Comparison of ENCODE assay signal across 1 cellular context in genomic region chr17:39164675-39165143, GRCh38.
A peak's percentile ranks its signal among the peaks of the same experiment; 100 is the strongest.
TF ChIP-seq lines count a peak whose summit lies in the region.

No MANE protein-coding gene starts in this region.

TF ChIP-seq in HepG2, 621 proteins besides CTCF, POLR2A, EP300 and RAD21 (continued from another document and continues in another):
- TF ChIP-seq ZZZ3 (CRISPR knock-in tag; IDR thresholded peaks at IDR 0.05; ENCODE audit: borderline replicate concordance), result no peak
- TF ChIP-seq NR2C2 (CRISPR knock-in tag; IDR thresholded peaks at IDR 0.05; ENCODE audit: borderline replicate concordance), result no peak
- TF ChIP-seq ELF4 (CRISPR knock-in tag; IDR thresholded peaks at IDR 0.05; ENCODE audit: borderline replicate concordance), result no peak
- TF ChIP-seq AGO2 (optimal IDR thresholded peaks at IDR 0.05; ENCODE audit: low read depth, low read length), result no peak
- no peak for TF ChIP-seq NBN (conservative IDR thresholded peaks at IDR 0.05)
- TF ChIP-seq DNMT3B (CRISPR knock-in tag; conservative IDR thresholded peaks at IDR 0.05), result no peak
- TF ChIP-seq HOXA3 (CRISPR knock-in tag; IDR thresholded peaks at IDR 0.05), result peak; percentile 17; the same call in 1 of the 2 replicates
- no peak for TF ChIP-seq TARDBP (CRISPR knock-in tag; IDR thresholded peaks at IDR 0.05)
- no peak for TF ChIP-seq LCORL (IDR thresholded peaks at IDR 0.05)
- TF ChIP-seq LCORL (CRISPR knock-in tag; IDR thresholded peaks at IDR 0.05), result no peak
- peak; percentile 22; the same call in 1 of the 2 replicates for TF ChIP-seq ELF3 (CRISPR knock-in tag; IDR thresholded peaks at IDR 0.05)
- no peak for TF ChIP-seq ZBTB1 (CRISPR knock-in tag; IDR thresholded peaks at IDR 0.05; ENCODE audit: borderline replicate concordance)
- TF ChIP-seq KDM1A (CRISPR knock-in tag; IDR thresholded peaks at IDR 0.05), result no peak
- peak; percentile 27; the same call in 1 of the 2 replicates for TF ChIP-seq ZFP91 (CRISPR knock-in tag; IDR thresholded peaks at IDR 0.05; ENCODE audit: borderline replicate concordance)
- no peak for TF ChIP-seq ARID5B (CRISPR knock-in tag; IDR thresholded peaks at IDR 0.05)
- TF ChIP-seq ZNF343 (CRISPR knock-in tag; IDR thresholded peaks at IDR 0.05), result no peak
- TF ChIP-seq ZNF326 (CRISPR knock-in tag; IDR thresholded peaks at IDR 0.05; ENCODE audit: borderline replicate concordance), result no peak
- no peak for TF ChIP-seq KDM6A (CRISPR knock-in tag; IDR thresholded peaks at IDR 0.05; ENCODE audit: low read depth)
- TF ChIP-seq NKX3-1 (CRISPR knock-in tag; IDR thresholded peaks at IDR 0.05), result no peak
- TF ChIP-seq MLLT10 (CRISPR knock-in tag; IDR thresholded peaks at IDR 0.05), result no peak
- no peak for TF ChIP-seq HOXD1 (CRISPR knock-in tag; IDR thresholded peaks at IDR 0.05)
- 0 out of 2 replicates have a peak, but pooled peaks have one; percentile 23 for TF ChIP-seq ZFY (CRISPR knock-in tag; IDR thresholded peaks at IDR 0.05)
- TF ChIP-seq ZC3H13 (CRISPR knock-in tag; IDR thresholded peaks at IDR 0.05), result no peak
- TF ChIP-seq ZFX (CRISPR knock-in tag; IDR thresholded peaks at IDR 0.05; ENCODE audit: low read depth), result no peak
- 0 out of 2 replicates have a peak, but pooled peaks have one; percentile 5 for TF ChIP-seq SMC3 (IDR thresholded peaks at IDR 0.05; ENCODE audit: low read length)
- no peak for TF ChIP-seq ZNF646 (CRISPR knock-in tag; IDR thresholded peaks at IDR 0.05)
- TF ChIP-seq CEBPZ (IDR thresholded peaks at IDR 0.05; ENCODE audit: low read length), result no peak
- TF ChIP-seq ZBTB43 (CRISPR knock-in tag; conservative IDR thresholded peaks at IDR 0.05), result no peak
- TF ChIP-seq ZBTB7B (CRISPR knock-in tag; IDR thresholded peaks at IDR 0.05), result no peak
- no peak for TF ChIP-seq ZNF609 (CRISPR knock-in tag; IDR thresholded peaks at IDR 0.05; ENCODE audit: borderline replicate concordance)
- 0 out of 2 replicates have a peak, but pooled peaks have one; percentile 34 for TF ChIP-seq ZMAT3 (CRISPR knock-in tag; conservative IDR thresholded peaks at IDR 0.05)
- no peak for TF ChIP-seq MTA1 (CRISPR knock-in tag; IDR thresholded peaks at IDR 0.05; ENCODE audit: borderline replicate concordance)
- no peak for TF ChIP-seq ZXDC (CRISPR knock-in tag; IDR thresholded peaks at IDR 0.05)
- 0 out of 2 replicates have a peak, but pooled peaks have one; percentile 30 for TF ChIP-seq BORCS8-MEF2B (CRISPR knock-in tag; IDR thresholded peaks at IDR 0.05)
- TF ChIP-seq ZNF501 (CRISPR knock-in tag; IDR thresholded peaks at IDR 0.05), result no peak
